Comparison of ENCODE assay signal across 24 cellular contexts in genomic region chr4:152848508-152848907, GRCh38.
"Had no signal": no experiment of that assay in that cellular context is flagged by ENCODE, and none has a peak within 500 bp of the region (broad histone marks: within the 10 kb centered on the region; RNA-seq: fewer than 3 reads in every experiment).

No MANE protein-coding gene starts in this region.

- H3K27me3 Mint-ChIP-seq: naive B cell; stimulated activated naive B cell treated with anti-CD40 and anti-IgM and Interleukin-4, amounts not matched to agents 10 μg/mL and 1 μg/mL and 100 μg/mL, for 72 hours had no signal

- H3K9me3 ChIP-seq: colonic mucosa had no signal

- H3K36me3 ChIP-seq: colonic mucosa, gastroesophageal sphincter, thoracic aorta, transverse colon had no signal

- H3K4me1 ChIP-seq: colonic mucosa had no signal

- H3K4me3 Mint-ChIP-seq: immature natural killer cell; nephron; stimulated activated naive B cell treated with anti-CD40 and anti-IgM and Interleukin-4, amounts not matched to agents 10 μg/mL and 1 μg/mL and 100 μg/mL, for 72 hours had no signal

- H3K4me3 ChIP-seq: colonic mucosa, gastroesophageal sphincter, left ventricle myocardium inferior, lung, spleen, stomach, thoracic aorta, transverse colon had no signal

- H3K4me1 Mint-ChIP-seq: nephron had no signal

- H3K27me3 ChIP-seq: colonic mucosa, gastroesophageal sphincter, spleen, stomach, transverse colon had no signal

- H3K27ac ChIP-seq: colonic mucosa, gastroesophageal sphincter, left ventricle myocardium inferior, spleen, stomach, thoracic aorta, transverse colon had no signal

- H3K27ac Mint-ChIP-seq: immature natural killer cell; nephron; stimulated activated naive B cell treated with anti-CD40 and anti-IgM and Interleukin-4, amounts not matched to agents 10 μg/mL and 1 μg/mL and 100 μg/mL, for 72 hours had no signal

- DNase-seq: colonic mucosa; dermis blood vessel endothelial cell; foreskin fibroblast; immature natural killer cell; kidney; left cardiac atrium; left ventricle myocardium inferior; mesendoderm; naive B cell; posterior cingulate gyrus; spleen; stimulated activated CD4-positive, alpha-beta T cell treated with anti-CD3 and anti-CD28 coated beads, Interleukin-15, amount 100 ng/mL, for 24 hours; stimulated activated CD4-positive, alpha-beta T cell treated with anti-CD3 and anti-CD28 coated beads, Interleukin-1b, Interleukin-23, amount 100 ng/mL, for 48 hours; stimulated activated CD4-positive, alpha-beta T cell treated with anti-CD3 and anti-CD28 coated beads, Interleukin-4, amount 100 ng/mL, for 4 hours; stimulated activated naive B cell treated with anti-CD40 and anti-IgM and Interleukin-4, amounts not matched to agents 10 μg/mL and 1 μg/mL and 100 μg/mL, for 72 hours; stomach; substantia nigra; transverse colon had no signal

- ATAC-seq: esophagus mucosa; gastroesophageal sphincter; left cardiac atrium; sciatic nerve; stimulated activated naive B cell treated with anti-CD40 and anti-IgM and Interleukin-4, amounts not matched to agents 10 μg/mL and 1 μg/mL and 100 μg/mL, for 72 hours had no signal
